Comparison of ENCODE assay signal across 10 cellular contexts in genomic region chr20:31607640-31608255, GRCh38. TPM values are rescaled to one million over a fixed set of nuclear protein-coding genes. Genes with fewer than 3 reads are reported as not detected.
DNase-seq lines count a peak whose midpoint lies in the region; ATAC-seq and TF ChIP-seq lines count a peak whose summit lies in the region.
"Had no signal": no experiment of that assay in that cellular context is flagged by ENCODE, and none has a peak within 500 bp of the region (broad histone marks: within the 10 kb centered on the region; RNA-seq: fewer than 3 reads in every experiment).

No MANE protein-coding gene starts in this region.

- H3K4me1 ChIP-seq in heart right ventricle, result peaks cover 8 to 88% (median 45%) of the 10 kb centered on the region in 9 donors
- peaks cover 0 to 79% (median 27%) of the 10 kb centered on the region in 4 donors for H3K4me1 ChIP-seq in right lobe of liver
- H3K4me1 ChIP-seq in upper lobe of right lung, result peaks cover 45% of the 10 kb centered on the region

- no peak for TF ChIP-seq POLR2A in right lobe of liver (IDR thresholded peaks at IDR 0.05)

- peak overlapping the region; percentile 90 to 97 (median 93) for H3K4me3 Mint-ChIP-seq in brain

- H3K27ac ChIP-seq in heart right ventricle, result peak overlapping the region; percentile 86 to 99 (median 95)
- H3K27ac ChIP-seq in right lobe of liver, result peak overlapping the region; percentile 59 to 79 (median 69)
- H3K27ac ChIP-seq in upper lobe of right lung, result peak overlapping the region; percentile 95

- ATAC-seq in heart right ventricle (no peak), right lobe of liver (no peak), upper lobe of right lung (no peak), GM21825 (IDR thresholded peaks at IDR 0.05; ENCODE audit: unreplicated experiment) (no peak)

- H3K4me1 Mint-ChIP-seq in brain, result peaks cover 51% of the 10 kb centered on the region

- H3K27me3 ChIP-seq in heart right ventricle (peaks cover 0 to 37% (median 0%) of the 10 kb centered on the region in 7 donors), right lobe of liver (no peaks in the 10 kb centered on the region), upper lobe of right lung (no peaks in the 10 kb centered on the region)

- no peaks in the 10 kb centered on the region for H3K36me3 Mint-ChIP-seq in brain
- H3K36me3 Mint-ChIP-seq: immature natural killer cell had no signal

- peak overlapping the region; percentile 62 to 99 (median 97) for H3K27ac Mint-ChIP-seq in brain
- H3K27ac Mint-ChIP-seq: immature natural killer cell had no signal

- H3K9me3 Mint-ChIP-seq in brain, result peaks cover 0 to 5% (median 0%) of the 10 kb centered on the region in 5 experiments
- H3K9me3 Mint-ChIP-seq: immature natural killer cell had no signal

- 54 to 59% methylated on average over 9 of the region's 9 CpGs for WGBS in heart right ventricle, 2 donors
- 32% methylated on average over 9 of the region's 9 CpGs for WGBS in right lobe of liver (ENCODE audit: insufficient coverage, low coverage, low lambda C conversion rate, missing lambda C conversion rate)

- H3K36me3 ChIP-seq in heart right ventricle (peaks cover 0 to 14% (median 0%) of the 10 kb centered on the region in 9 donors), right lobe of liver (no peaks in the 10 kb centered on the region), upper lobe of right lung (peaks cover 8% of the 10 kb centered on the region)

- peak overlapping the region; percentile 61 to 89 (median 80) for H3K4me3 ChIP-seq in heart right ventricle
- peak overlapping the region; percentile 6 to 96 (median 9) for H3K4me3 ChIP-seq in right lobe of liver
- peak overlapping the region; percentile 88 for H3K4me3 ChIP-seq in upper lobe of right lung

- H3K27me3 Mint-ChIP-seq in brain, result peaks cover 31% of the 10 kb centered on the region

- DNase-seq in heart right ventricle (no peak), cardiac septum (ENCODE audit: low spot score) (no peak), right lobe of liver (no peak), upper lobe of right lung (no peak), GF-D8 (lab: John Stamatoyannopoulos, UW) (no peak), NCI-H128 (lab: John Stamatoyannopoulos, UW; ENCODE audit: unreplicated experiment) (no peak)
- DNase-seq: DND-41, immature natural killer cell had no signal

- intact Hi-C loops in heart right ventricle (cut with DNase I) (loop anchor here in 5 of 10 donors (1.0 to 2.0 kb wide), 7 partner anchors 13 to 39 kb away; no protein-coding TSS in a partner anchor), cardiac septum (cut with DNase I) (loop anchor here (1.0 kb wide), 2 partner anchors 11 to 34 kb away; no protein-coding TSS in a partner anchor), right lobe of liver (cut with DNase I) (no loop called here), upper lobe of right lung (cut with DNase I) (no loop called here)

- no peaks in the 10 kb centered on the region for H3K9me3 ChIP-seq in heart right ventricle
- no peaks in the 10 kb centered on the region for H3K9me3 ChIP-seq in right lobe of liver
- H3K9me3 ChIP-seq in upper lobe of right lung, result no peaks in the 10 kb centered on the region

- TF ChIP-seq CTCF in heart right ventricle (IDR thresholded peaks at IDR 0.05), result no peak
- no peak for TF ChIP-seq CTCF in brain (conservative IDR thresholded peaks at IDR 0.05)
- TF ChIP-seq CTCF in right lobe of liver (IDR thresholded peaks at IDR 0.05), result no peak
- no peak for TF ChIP-seq CTCF in upper lobe of right lung (IDR thresholded peaks at IDR 0.05)

RNA-seq across cellular contexts. Expression of gene ID1, which starts 2.7 kb away (rescaled TPM):
- total RNA-seq in heart right ventricle (100 to 1,000 TPM in 7 of 10 donors, 10 to 100 TPM in 3; 42.8 to 204 (median 109) TPM), cardiac septum (163 TPM), right lobe of liver (100 to 1,000 TPM in 2 of 6 experiments, 10 to 100 TPM in 4; 12.9 to 300 (median 35.0) TPM), upper lobe of right lung (515 TPM)
- polyA plus RNA-seq in heart right ventricle (100 to 1,000 TPM; 230 to 551 TPM), brain (ENCODE audit: insufficient read depth, low read depth, low replicate concordance) (109 TPM)

RNA-seq across cellular contexts. Expression of gene COX4I2, which starts 30.0 kb away (rescaled TPM):
- total RNA-seq in heart right ventricle (10 to 100 TPM in 3 of 10 donors, 1 to 10 TPM in 7; 3.8 to 20.1 (median 7.5) TPM), cardiac septum (11.3 TPM), right lobe of liver (not detected), upper lobe of right lung (19.1 TPM)
- polyA plus RNA-seq in heart right ventricle (100 to 1,000 TPM in 1 of 2 donors, 10 to 100 TPM in 1; 30.4 to 103 TPM), brain (ENCODE audit: insufficient read depth, low read depth, low replicate concordance) (6.3 TPM)
- polyA plus RNA-seq: immature natural killer cell had no signal

Comparison
In these comparisons a context has a peak if more than half of its experiments do, and no peak if none do; other contexts are left out.
1. H3K4me3 ChIP-seq: peak in every context shown above with its lines; median percentile 88 in upper lobe of right lung; 80 in heart right ventricle; 9 in right lobe of liver.